8 cellular contexts compared by ENCODE assay signal in the genomic region with DNA sequence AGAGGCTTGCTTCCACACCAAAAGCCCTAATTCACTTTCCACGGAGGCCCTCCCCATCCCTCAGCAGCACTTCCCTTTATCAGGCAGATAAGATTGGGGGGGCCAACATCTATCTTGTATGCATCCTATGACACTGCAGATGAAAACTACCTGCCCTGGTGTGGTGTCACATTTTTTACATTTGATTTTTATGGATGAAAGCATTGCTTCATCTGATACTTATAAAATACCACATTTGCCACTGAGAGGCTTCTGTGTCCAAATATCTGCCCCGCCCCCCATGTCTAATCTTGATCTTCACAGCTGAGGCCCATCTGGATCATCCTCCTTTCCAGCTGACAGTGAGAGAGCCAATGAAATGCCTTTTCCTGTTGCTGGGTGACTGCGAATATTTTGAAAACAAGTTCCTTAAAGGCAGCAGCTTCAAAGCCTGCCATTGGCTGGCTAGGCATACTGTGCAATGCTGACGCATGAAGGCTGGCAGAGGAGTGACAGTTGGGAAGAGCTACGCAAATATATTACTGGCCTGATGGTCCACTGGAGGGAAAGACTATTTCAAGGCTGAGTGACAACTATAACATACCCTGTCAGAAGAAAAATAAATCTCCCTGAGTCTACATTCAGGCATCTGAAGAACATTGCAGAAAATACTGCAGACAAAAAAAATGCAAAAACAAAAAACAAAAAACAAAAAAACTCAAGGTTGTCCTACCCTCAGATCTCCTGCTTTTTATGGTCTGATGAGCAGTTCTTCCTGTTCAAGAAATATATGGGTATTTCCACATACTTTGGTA.
DNase-seq lines count a peak whose midpoint lies in the region; ATAC-seq and TF ChIP-seq lines count a peak whose summit lies in the region.

No MANE protein-coding gene starts in this region.

- intact Hi-C loops in adrenal gland (cut with DNase I) (loop anchor here (10.0 kb wide), 2 partner anchors 419 to 589 kb away; no protein-coding TSS in a partner anchor), heart right ventricle (cut with DNase I) (loop anchor here in 7 of 10 donors (10.0 kb wide), 3 partner anchors 269 to 589 kb away; no protein-coding TSS in a partner anchor)

- H3K9me3 Mint-ChIP-seq in progenitor cell of endocrine pancreas (ENCODE audit: low read depth): no peaks in the 10 kb centered on the region

- no peaks in the 10 kb centered on the region for H3K27me3 ChIP-seq in adrenal gland
- H3K27me3 ChIP-seq in heart right ventricle: no peaks in the 10 kb centered on the region

- peaks cover 69% of the 10 kb centered on the region for H3K4me1 Mint-ChIP-seq in progenitor cell of endocrine pancreas (ENCODE audit: low read depth)

- H3K27ac ChIP-seq in adrenal gland: peak overlapping the region in 4 of 5 donors; percentile 3 to 74 (median 58)
- H3K27ac ChIP-seq in heart right ventricle: peak overlapping the region in 9 of 10 donors; percentile 17 to 72 (median 60)

- H3K27me3 Mint-ChIP-seq in progenitor cell of endocrine pancreas: no peaks in the 10 kb centered on the region

- no peak for TF ChIP-seq POLR2A in adrenal gland (IDR thresholded peaks at IDR 0.05)

- H3K9me3 ChIP-seq in adrenal gland (replicated peaks in 1 of 3) (no peaks in the 10 kb centered on the region), heart right ventricle (no peaks in the 10 kb centered on the region)

- H3K4me3 ChIP-seq in adrenal gland (no peak overlapping the region), heart right ventricle (no peak overlapping the region)

- H3K36me3 Mint-ChIP-seq in progenitor cell of endocrine pancreas (ENCODE audit: insufficient read depth): no peaks in the 10 kb centered on the region

- H3K4me1 ChIP-seq in adrenal gland (replicated peaks in 1 of 2) (peaks cover 4 to 21% of the 10 kb centered on the region in 2 donors), heart right ventricle (peaks cover 0 to 47% (median 18%) of the 10 kb centered on the region in 9 donors)

- H3K4me3 Mint-ChIP-seq in progenitor cell of endocrine pancreas (ENCODE audit: low read depth): no peak overlapping the region

- in situ Hi-C loops in KBM-7 (cut with MboI; ENCODE audit: low pct_unique_long_range_greater_than_20kb, low sequenced_read_pairs): no loop called here

- H3K27ac Mint-ChIP-seq in progenitor cell of endocrine pancreas: peak overlapping the region; percentile 87

- H3K36me3 ChIP-seq in adrenal gland (replicated peaks in 1 of 2) (no peaks in the 10 kb centered on the region), heart right ventricle (no peaks in the 10 kb centered on the region)

- no peak for TF ChIP-seq CTCF in adrenal gland (IDR thresholded peaks at IDR 0.05)
- no peak for TF ChIP-seq CTCF in heart right ventricle (IDR thresholded peaks at IDR 0.05)
- no peak for TF ChIP-seq CTCF in progenitor cell of endocrine pancreas (IDR thresholded peaks at IDR 0.05; ENCODE audit: unreplicated experiment)
- TF ChIP-seq CTCF in GM10266 (IDR thresholded peaks at IDR 0.05; ENCODE audit: control insufficient read depth, insufficient read depth, low read depth, missing control alignments): no peak

- ATAC-seq in heart right ventricle (peak; percentile 89 to 97 (median 96)), HG02642 (IDR thresholded peaks at IDR 0.05; ENCODE audit: poor library complexity, unreplicated experiment) (no peak)

- DNase-seq in COLO829 (ENCODE audit: low spot score) (peak; percentile 27), KBM-7 (peak; percentile 69), adrenal gland (peak; percentile 78 to 92 (median 85)), heart right ventricle (peak; percentile 58 to 84), progenitor cell of endocrine pancreas (ENCODE audit: low spot score, unreplicated experiment) (no peak), NCI-H1417 treated with DMSO at 0.1 percent for 48 hours (lab: John Stamatoyannopoulos, UW) (no peak), GM10266 (ENCODE audit: extremely low spot score) (no peak)

- WGBS in adrenal gland, 4 donors: 15 to 30% (median 21%) methylated on average over 5 of the region's 5 CpGs
- WGBS in heart right ventricle, 2 donors: 20% methylated on average over 5 of the region's 5 CpGs

Comparison
In these comparisons a context has a peak if more than half of its experiments do, and no peak if none do; other contexts are left out.
1. DNase-seq: peak in COLO829 (single experiment), KBM-7 (single experiment), adrenal gland (7 of 7) and heart right ventricle (2 of 2); none in progenitor cell of endocrine pancreas (single experiment), NCI-H1417 treated with DMSO at 0.1 percent for 48 hours (single experiment) and GM10266 (single experiment).